ENCODE assay signal across 8 cellular contexts in the genomic region with DNA sequence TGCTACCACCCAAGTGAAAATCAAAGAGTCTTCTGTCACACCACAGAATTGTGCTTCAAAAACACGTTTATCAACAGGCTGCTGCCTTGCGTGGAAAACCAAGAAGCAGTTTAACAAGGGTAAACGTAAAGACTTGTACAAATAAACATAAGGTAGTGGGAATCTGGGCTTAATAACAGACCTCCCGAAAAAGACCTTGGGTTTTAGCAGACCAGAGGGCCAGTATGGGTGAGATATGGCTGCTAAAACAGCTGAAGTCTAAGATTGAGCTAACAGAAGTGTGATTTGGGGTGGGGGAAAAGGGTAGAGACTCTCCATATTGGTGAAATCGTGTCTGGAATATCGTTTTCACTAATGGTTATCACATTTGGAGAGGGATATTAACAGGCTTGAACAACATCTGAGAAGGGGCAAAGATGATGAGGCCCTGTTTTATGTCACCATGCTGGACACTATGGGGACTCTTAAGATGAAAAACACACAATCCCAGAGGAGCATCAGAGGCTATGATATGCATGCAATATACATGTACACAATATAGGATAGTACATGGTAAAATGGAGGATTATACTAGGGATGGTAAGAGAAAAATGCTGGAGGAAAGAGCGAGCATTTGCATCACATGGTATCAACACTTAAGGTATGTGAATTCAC. TPM values are rescaled to one million over a fixed set of nuclear protein-coding genes. Genes with fewer than 3 reads are reported as not detected.
DNase-seq lines count a peak whose midpoint lies in the region; ATAC-seq and TF ChIP-seq lines count a peak whose summit lies in the region.

No MANE protein-coding gene starts in this region.

- H3K79me2 ChIP-seq in Karpas-422 (ENCODE audit: low read length), result no peaks in the 10 kb centered on the region

- H4K20me1 ChIP-seq in Karpas-422 (ENCODE audit: insufficient read depth, low read depth, low read length), result peaks cover 3% of the 10 kb centered on the region; the same call in 1 of the 2 replicates

- peak overlapping the region; percentile 100 for H3K4me3 Mint-ChIP-seq in dendritic cell treated with granulocyte-macrophage colony-stimulating factor and Interleukin-4, amounts not matched to agents 40 ng/mL and 50 ng/mL, for 4 days
- peak overlapping the region; percentile 82 for H3K4me3 Mint-ChIP-seq in natural killer cell

- ATAC-seq in natural killer cell (no peak), sciatic nerve (no peak), GM19324 (IDR thresholded peaks at IDR 0.05; ENCODE audit: low FRiP score, unreplicated experiment) (no peak)

- peak overlapping the region; percentile 92 for H3K4me3 ChIP-seq in AG09309 (ENCODE audit: control insufficient read depth, low read depth, low read length)
- H3K4me3 ChIP-seq in Karpas-422 (ENCODE audit: low read length), result peak overlapping the region; percentile 88

- H3K4me1 Mint-ChIP-seq in dendritic cell treated with granulocyte-macrophage colony-stimulating factor and Interleukin-4, amounts not matched to agents 40 ng/mL and 50 ng/mL, for 4 days (ENCODE audit: low read depth), result peaks cover 34% of the 10 kb centered on the region
- H3K4me1 Mint-ChIP-seq in natural killer cell, result peaks cover 54 to 63% of the 10 kb centered on the region in 2 donors

- TF ChIP-seq CTCF in AG09309 (IDR thresholded peaks at IDR 0.05; ENCODE audit: control insufficient read depth, insufficient read depth, low read depth, low read length, missing control alignments) (no peak), natural killer cell (IDR thresholded peaks at IDR 0.05) (no peak)

- no peak overlapping the region for H2AFZ ChIP-seq in Karpas-422 (ENCODE audit: low read length)

- no peaks in the 10 kb centered on the region for H3K9me3 ChIP-seq in Karpas-422 (ENCODE audit: low read length)

- peaks cover 32% of the 10 kb centered on the region for H3K36me3 Mint-ChIP-seq in dendritic cell treated with granulocyte-macrophage colony-stimulating factor and Interleukin-4, amounts not matched to agents 40 ng/mL and 50 ng/mL, for 4 days (ENCODE audit: low read depth)
- peaks cover 9% of the 10 kb centered on the region for H3K36me3 Mint-ChIP-seq in natural killer cell

- H3K9ac ChIP-seq in Karpas-422 (ENCODE audit: low read length), result peak overlapping the region; percentile 75; the same call in 1 of the 2 replicates

- H3K9me2 ChIP-seq in Karpas-422 (replicated peaks; ENCODE audit: insufficient read depth, low read length), result no peaks in the 10 kb centered on the region

- H3K27ac Mint-ChIP-seq in dendritic cell treated with granulocyte-macrophage colony-stimulating factor and Interleukin-4, amounts not matched to agents 40 ng/mL and 50 ng/mL, for 4 days, result peak overlapping the region; percentile 100
- peak overlapping the region; percentile 75 to 98 for H3K27ac Mint-ChIP-seq in natural killer cell

- H3K36me3 ChIP-seq in Karpas-422 (ENCODE audit: insufficient read depth, low read length), result peaks cover 4% of the 10 kb centered on the region; the same call in 1 of the 2 replicates

- peaks cover 9% of the 10 kb centered on the region for H3K27me3 Mint-ChIP-seq in dendritic cell treated with granulocyte-macrophage colony-stimulating factor and Interleukin-4, amounts not matched to agents 40 ng/mL and 50 ng/mL, for 4 days
- H3K27me3 Mint-ChIP-seq in natural killer cell (ENCODE audit: low read depth in 2 of 2), result no peaks in the 10 kb centered on the region

- DNase-seq in AG09309 (ENCODE audit: low read depth) (no peak), Karpas-422 (no peak), natural killer cell (no peak), sciatic nerve (ENCODE audit: low spot score) (no peak), mucosa of gallbladder (ENCODE audit: low spot score) (no peak)
- no peak for DNase-seq in stimulated activated naive CD4-positive, alpha-beta T cell treated with Interleukin-2 at 50 U/mL for 16 hours (lab: John Stamatoyannopoulos, UW)

- intact Hi-C loops in dendritic cell treated with granulocyte-macrophage colony-stimulating factor and Interleukin-4, amounts not matched to agents 40 ng/mL and 50 ng/mL, for 4 days (cut with micrococcal nuclease), result loop anchor here (2.0 kb wide), 1 partner anchor 29 kb away; no protein-coding TSS in a partner anchor
- intact Hi-C loops in natural killer cell (cut with micrococcal nuclease), result loop anchor here (2.0 kb wide), 1 partner anchor 29 kb away; no protein-coding TSS in a partner anchor
- intact Hi-C loops in sciatic nerve (cut with DNase I), result no loop called here

- H3K27me3 ChIP-seq in Karpas-422 (ENCODE audit: low read length), result no peaks in the 10 kb centered on the region

- peak overlapping the region; percentile 99 for H3K4me2 ChIP-seq in Karpas-422 (ENCODE audit: low read depth, low read length, poor library complexity, severe bottlenecking)

- peaks cover 38% of the 10 kb centered on the region for H3K4me1 ChIP-seq in Karpas-422 (ENCODE audit: low read length)

- no peaks in the 10 kb centered on the region for H3K9me3 Mint-ChIP-seq in dendritic cell treated with granulocyte-macrophage colony-stimulating factor and Interleukin-4, amounts not matched to agents 40 ng/mL and 50 ng/mL, for 4 days
- H3K9me3 Mint-ChIP-seq in natural killer cell, result no peaks in the 10 kb centered on the region

- H3K27ac ChIP-seq in Karpas-422 (ENCODE audit: low read length), result no peak overlapping the region

RNA-seq across cellular contexts. Expression of gene MOV10, which starts 1.4 kb away (rescaled TPM):
- 7.7 and 13.8 TPM in 2 replicates for total RNA-seq in Karpas-422 (2014; rRNA removed; shearing (Covaris generic); ENCODE audit: low replicate concordance)
- 100 to 1,000 TPM in 2 of 3 donors, 10 to 100 TPM in 1; 87.9 to 124 (median 119) TPM for total RNA-seq in natural killer cell
- total RNA-seq in sciatic nerve, result 57.5 TPM
- total RNA-seq in mucosa of gallbladder, result 85.7 TPM

RNA-seq across cellular contexts. Expression of gene RHOC, which starts 31.1 kb away (rescaled TPM):
- total RNA-seq in Karpas-422 (2014; rRNA removed; shearing (Covaris generic); ENCODE audit: low replicate concordance), result 16.5 and 38.6 TPM in 2 replicates
- 100 to 1,000 TPM; 161 to 199 (median 195) TPM for total RNA-seq in natural killer cell
- 241 TPM for total RNA-seq in sciatic nerve
- total RNA-seq in mucosa of gallbladder, result 300 TPM

RNA-seq across cellular contexts. Expression of gene PPM1J, which starts 39.3 kb away (rescaled TPM):
- not detected in 2 replicates for total RNA-seq in Karpas-422 (2014; rRNA removed; shearing (Covaris generic); ENCODE audit: low replicate concordance)
- total RNA-seq in natural killer cell (under 1 TPM in 1 of 3 donors, not detected in 2; 0.26 TPM), sciatic nerve (1.8 TPM), mucosa of gallbladder (1.1 TPM)

RNA-seq across cellular contexts. Expression of gene CAPZA1, which starts 56.2 kb away (rescaled TPM):
- 155 and 225 TPM in 2 replicates for total RNA-seq in Karpas-422 (2014; rRNA removed; shearing (Covaris generic); ENCODE audit: low replicate concordance)
- 100 to 1,000 TPM; 231 to 244 (median 233) TPM for total RNA-seq in natural killer cell
- 108 TPM for total RNA-seq in sciatic nerve
- 97.8 TPM for total RNA-seq in mucosa of gallbladder

RNA-seq across cellular contexts. Expression of gene ST7L, which starts 56.9 kb away (rescaled TPM):
- 14.4 and 16.5 TPM in 2 replicates for total RNA-seq in Karpas-422 (2014; rRNA removed; shearing (Covaris generic); ENCODE audit: low replicate concordance)
- total RNA-seq in natural killer cell (10 to 100 TPM; 23.5 to 32.3 (median 30.1) TPM), sciatic nerve (29.7 TPM), mucosa of gallbladder (18.8 TPM)
